ENCODE assay signal across 12 cellular contexts in the genomic region with DNA sequence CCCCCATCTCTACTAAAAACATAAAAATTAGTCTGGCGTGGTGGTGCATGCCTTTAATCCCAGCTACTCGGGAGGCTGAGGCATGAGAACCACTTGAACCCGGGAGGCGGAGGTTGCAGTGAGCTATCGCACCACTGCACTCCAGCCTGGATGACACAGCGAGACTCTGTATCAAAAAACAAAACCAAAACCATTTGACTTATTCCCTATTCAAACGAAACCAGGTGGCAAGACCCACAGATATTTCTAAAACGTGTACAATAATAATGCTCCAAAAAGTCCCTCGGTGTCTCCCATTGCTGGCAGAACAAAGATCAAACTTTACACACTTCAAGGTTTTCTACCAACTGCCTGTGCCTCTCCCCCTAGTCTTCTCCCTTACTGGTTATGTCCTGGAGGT. TPM values are rescaled to one million over a fixed set of nuclear protein-coding genes. Genes with fewer than 3 reads are reported as not detected.
DNase-seq lines count a peak whose midpoint lies in the region; ATAC-seq and TF ChIP-seq lines count a peak whose summit lies in the region.
"Had no signal": no experiment of that assay in that cellular context is flagged by ENCODE, and none has a peak within 500 bp of the region (broad histone marks: within the 10 kb centered on the region; RNA-seq: fewer than 3 reads in every experiment).

No MANE protein-coding gene starts in this region.

- H3K4me3 ChIP-seq in MM.1S (ENCODE audit: low read length) (peak overlapping the region; percentile 39), SJCRH30 (no peak overlapping the region)
- H3K4me3 ChIP-seq: uterus had no signal

- no peaks in the 10 kb centered on the region for H4K20me1 ChIP-seq in MM.1S (ENCODE audit: insufficient read depth, low read length)

- H3K79me2 ChIP-seq in MM.1S (ENCODE audit: low read length) = no peaks in the 10 kb centered on the region

- H3K27me3 ChIP-seq in MM.1S (replicated peaks; ENCODE audit: insufficient read depth, low read length) (no peaks in the 10 kb centered on the region), SJCRH30 (no peaks in the 10 kb centered on the region)
- H3K27me3 ChIP-seq: foreskin keratinocyte, uterus had no signal

- peak; percentile 85 for DNase-seq in MM.1S
- no peak for DNase-seq in SJCRH30
- DNase-seq in Right ventricle myocardium superior = no peak
- no peak for DNase-seq in NCI-H187 treated with DMSO at 0.1 percent for 48 hours (lab: John Stamatoyannopoulos, UW)
- DNase-seq in EL = no peak
- DNase-seq: foreskin keratinocyte, Kasumi-1, NCI-H69, uterus had no signal

- H3K36me3 ChIP-seq in MM.1S (replicated peaks; ENCODE audit: insufficient read depth, low read length) = no peaks in the 10 kb centered on the region
- peaks cover 11% of the 10 kb centered on the region for H3K36me3 ChIP-seq in SJCRH30
- H3K36me3 ChIP-seq: uterus had no signal

- H3K4me1 ChIP-seq in MM.1S (ENCODE audit: low read length) (peaks cover 14% of the 10 kb centered on the region; the same call in 1 of the 2 replicates), SJCRH30 (no peaks in the 10 kb centered on the region)
- H3K4me1 ChIP-seq: uterus had no signal

- intact Hi-C loops in Right ventricle myocardium superior (cut with DNase I) = no loop called here

- H2AFZ ChIP-seq in MM.1S (ENCODE audit: low read length) = peak overlapping the region; percentile 48

- peak overlapping the region; percentile 79 for H3K4me2 ChIP-seq in MM.1S (ENCODE audit: low read depth, low read length)

- TF ChIP-seq CTCF in MM.1S (IDR thresholded peaks at IDR 0.05; ENCODE audit: low read length) = no peak

- H3K27ac ChIP-seq in MM.1S (ENCODE audit: low read length) (peak overlapping the region; percentile 92), SJCRH30 (no peak overlapping the region)
- H3K27ac ChIP-seq: foreskin keratinocyte, uterus had no signal

- H3K9ac ChIP-seq in MM.1S (ENCODE audit: low read length) = peak overlapping the region; percentile 60

- peaks cover 20% of the 10 kb centered on the region for H3F3A ChIP-seq in MM.1S (ENCODE audit: insufficient read depth, low read length)

- H3K9me3 ChIP-seq in MM.1S (replicated peaks; ENCODE audit: insufficient read depth, low read length) (no peaks in the 10 kb centered on the region), SJCRH30 (replicated peaks) (no peaks in the 10 kb centered on the region; the same call in 1 of the 2 replicates)
- H3K9me3 ChIP-seq: uterus had no signal

- ATAC-seq in GM18498 (IDR thresholded peaks at IDR 0.05; ENCODE audit: unreplicated experiment) (peak; percentile 85), GM19395 (IDR thresholded peaks at IDR 0.05; ENCODE audit: unreplicated experiment) (peak; percentile 87), HG02852 (IDR thresholded peaks at IDR 0.05; ENCODE audit: unreplicated experiment) (peak; percentile 80), Right ventricle myocardium superior (ENCODE audit: poor library complexity) (no peak)

- H3K9me2 ChIP-seq in MM.1S (replicated peaks; ENCODE audit: insufficient read depth, low read length) = no peaks in the 10 kb centered on the region

RNA-seq across cellular contexts. Expression of a gene that starts 29.8 kb away (rescaled TPM):
- total RNA-seq in SJCRH30 (2014; rRNA removed; shearing (Covaris generic)) = 85.6 and 93.6 TPM in 2 replicates
- 7.6 TPM for total RNA-seq in Right ventricle myocardium superior

Comparison
In these comparisons a context has a peak if more than half of its experiments do, and no peak if none do; other contexts are left out.
1. RNA of a gene that starts 29.8 kb away (total RNA-seq): 85.6 to 93.6 TPM in SJCRH30; 7.6 TPM in Right ventricle myocardium superior (single experiment); every median in the first group is over 10 times any median in the second.